1 cellular context compared by ENCODE assay signal in genomic region chr6:30497261-30497599, GRCh38.
A peak's percentile ranks its signal among the peaks of the same experiment; 100 is the strongest.
TF ChIP-seq lines count a peak whose summit lies in the region.

No MANE protein-coding gene starts in this region.

TF ChIP-seq in GM12878, 131 proteins besides CTCF, POLR2A, EP300 and RAD21:
- TF ChIP-seq HDGF (IDR thresholded peaks at IDR 0.05) = 0 out of 2 replicates have a peak, but pooled peaks have one; percentile 25
